In genomic region chr21:42235593-42235992, GRCh38 we compare ENCODE assay signal across 10 cellular contexts. TPM values are rescaled to one million over a fixed set of nuclear protein-coding genes. Genes with fewer than 3 reads are reported as not detected.
DNase-seq lines count a peak whose midpoint lies in the region; ATAC-seq and TF ChIP-seq lines count a peak whose summit lies in the region.
"Had no signal": no experiment of that assay in that cellular context is flagged by ENCODE, and none has a peak within 500 bp of the region (broad histone marks: within the 10 kb centered on the region; RNA-seq: fewer than 3 reads in every experiment).

No MANE protein-coding gene starts in this region.

- H3K36me3 Mint-ChIP-seq in stimulated activated naive CD8-positive, alpha-beta T cell treated with anti-CD3 and anti-CD28 coated beads, Interleukin-15, Interleukin-2, amounts not matched to agents 100 ng/mL and 50 ng/mL, for 24 hours (ENCODE audit: low read depth): no peaks in the 10 kb centered on the region
- H3K36me3 Mint-ChIP-seq in brain: no peaks in the 10 kb centered on the region
- H3K36me3 Mint-ChIP-seq in naive thymus-derived CD4-positive, alpha-beta T cell: peaks cover 0 to 13% (median 0%) of the 10 kb centered on the region in 5 donors

- intact Hi-C loops in naive thymus-derived CD4-positive, alpha-beta T cell (cut with micrococcal nuclease): loop anchor here in 1 of 2 donors (2.0 to 10.0 kb wide), 5 partner anchors 73 to 811 kb away; partner anchors contain the start of genes MX1 and PKNOX1

- H3K9me3 ChIP-seq in naive thymus-derived CD4-positive, alpha-beta T cell (ENCODE audit: control insufficient read depth in 2 of 3, low read length in 3 of 3): no peaks in the 10 kb centered on the region

- TF ChIP-seq CTCF in brain (conservative IDR thresholded peaks at IDR 0.05): no peak

- H3K4me1 ChIP-seq in naive thymus-derived CD4-positive, alpha-beta T cell (ENCODE audit: control insufficient read depth in 2 of 2, insufficient read depth in 2 of 2, low read length in 2 of 2): peaks cover 84 to 85% of the 10 kb centered on the region in 2 donors

- POLR2A ChIA-PET in naive thymus-derived CD4-positive, alpha-beta T cell (lab: Charles Lee): interaction anchor here (0.6 to 3.6 kb wide), 3 partner anchors 16 to 656 kb away, joined by 3 to 30 read pairs (median 4); partner anchors contain the start of gene ABCG1

- no peaks in the 10 kb centered on the region for H3K27me3 Mint-ChIP-seq in stimulated activated naive CD8-positive, alpha-beta T cell treated with anti-CD3 and anti-CD28 coated beads, Interleukin-15, Interleukin-2, amounts not matched to agents 100 ng/mL and 50 ng/mL, for 24 hours
- no peaks in the 10 kb centered on the region for H3K27me3 Mint-ChIP-seq in brain
- no peaks in the 10 kb centered on the region for H3K27me3 Mint-ChIP-seq in naive thymus-derived CD4-positive, alpha-beta T cell

- H3K4me1 Mint-ChIP-seq in stimulated activated naive CD8-positive, alpha-beta T cell treated with anti-CD3 and anti-CD28 coated beads, Interleukin-15, Interleukin-2, amounts not matched to agents 100 ng/mL and 50 ng/mL, for 24 hours (ENCODE audit: low read depth): peaks cover 79% of the 10 kb centered on the region
- peaks cover 84% of the 10 kb centered on the region for H3K4me1 Mint-ChIP-seq in brain
- peaks cover 64 to 93% (median 85%) of the 10 kb centered on the region in 7 donors for H3K4me1 Mint-ChIP-seq in naive thymus-derived CD4-positive, alpha-beta T cell

- no peak for DNase-seq in stimulated activated naive CD8-positive, alpha-beta T cell treated with anti-CD3 and anti-CD28 coated beads, Interleukin-15, Interleukin-2, amounts not matched to agents 100 U/mL and 50 U/mL, for 24 hours
- DNase-seq in naive thymus-derived CD4-positive, alpha-beta T cell: peak in 4 of 9 donors; percentile 12 to 32 (median 22)
- no peak for DNase-seq in DMS 273 (lab: John Stamatoyannopoulos, UW; ENCODE audit: unreplicated experiment)
- DNase-seq in glomerular visceral epithelial cell (ENCODE audit: extremely low spot score): no peak
- DNase-seq: HFFc6, NCI-H2171 treated with DMSO at 0.1 percent for 48 hours had no signal

- H3K36me3 ChIP-seq in naive thymus-derived CD4-positive, alpha-beta T cell (ENCODE audit: control insufficient read depth in 2 of 3, insufficient read depth in 3 of 3, low read length in 3 of 3): no peaks in the 10 kb centered on the region

- peak overlapping the region; percentile 39 for H3K4me3 Mint-ChIP-seq in stimulated activated naive CD8-positive, alpha-beta T cell treated with anti-CD3 and anti-CD28 coated beads, Interleukin-15, Interleukin-2, amounts not matched to agents 100 ng/mL and 50 ng/mL, for 24 hours
- H3K4me3 Mint-ChIP-seq in brain: peak overlapping the region; percentile 72 to 79 (median 77)
- H3K4me3 Mint-ChIP-seq in naive thymus-derived CD4-positive, alpha-beta T cell: peak overlapping the region; percentile 61 to 86 (median 78)
- H3K4me3 Mint-ChIP-seq: HFFc6 had no signal

- H3K27ac Mint-ChIP-seq in stimulated activated naive CD8-positive, alpha-beta T cell treated with anti-CD3 and anti-CD28 coated beads, Interleukin-15, Interleukin-2, amounts not matched to agents 100 ng/mL and 50 ng/mL, for 24 hours: peak overlapping the region; percentile 57
- H3K27ac Mint-ChIP-seq in brain: peak overlapping the region; percentile 64 to 95 (median 93)
- H3K27ac Mint-ChIP-seq in naive thymus-derived CD4-positive, alpha-beta T cell: peak overlapping the region; percentile 75 to 99 (median 86)
- H3K27ac Mint-ChIP-seq: HFFc6 had no signal

- no peaks in the 10 kb centered on the region for H3K27me3 ChIP-seq in naive thymus-derived CD4-positive, alpha-beta T cell (ENCODE audit: control insufficient read depth in 2 of 2, insufficient read depth in 2 of 2, low read length in 2 of 2)

- CTCF ChIA-PET in naive thymus-derived CD4-positive, alpha-beta T cell (lab: Charles Lee): interaction anchor here (5.8 kb wide), 1 partner anchor 23 kb away, joined by 39 read pairs; no protein-coding TSS in a partner anchor

- H3K9me3 Mint-ChIP-seq in stimulated activated naive CD8-positive, alpha-beta T cell treated with anti-CD3 and anti-CD28 coated beads, Interleukin-15, Interleukin-2, amounts not matched to agents 100 ng/mL and 50 ng/mL, for 24 hours: no peaks in the 10 kb centered on the region
- no peaks in the 10 kb centered on the region for H3K9me3 Mint-ChIP-seq in brain
- H3K9me3 Mint-ChIP-seq in naive thymus-derived CD4-positive, alpha-beta T cell: peaks cover 0 to 2% (median 0%) of the 10 kb centered on the region in 11 donors
- H3K9me3 Mint-ChIP-seq: HFFc6 had no signal

- ATAC-seq in stimulated activated naive CD8-positive, alpha-beta T cell treated with anti-CD3 and anti-CD28 coated beads, Interleukin-15, Interleukin-2, amounts not matched to agents 100 U/mL and 50 U/mL, for 24 hours: no peak
- no peak for ATAC-seq in naive thymus-derived CD4-positive, alpha-beta T cell
- ATAC-seq in HG02642 (IDR thresholded peaks at IDR 0.05; ENCODE audit: poor library complexity, unreplicated experiment): no peak
- no peak for ATAC-seq in GM21528 (IDR thresholded peaks at IDR 0.05; ENCODE audit: low FRiP score, unreplicated experiment)

- no peak overlapping the region for H3K4me3 ChIP-seq in naive thymus-derived CD4-positive, alpha-beta T cell (ENCODE audit: low read length)

- peak overlapping the region; percentile 84 for H3K27ac ChIP-seq in naive thymus-derived CD4-positive, alpha-beta T cell (ENCODE audit: low read depth, low read length)

RNA-seq across cellular contexts. Expression of gene ABCG1, which starts 16.7 kb away (rescaled TPM):
- 31.4 TPM for polyA plus RNA-seq in brain (ENCODE audit: insufficient read depth, low read depth, low replicate concordance)
- total RNA-seq in naive thymus-derived CD4-positive, alpha-beta T cell: 10 to 100 TPM in 3 of 5 experiments, under 1 TPM in 2; 0.67 to 49.7 (median 17.0) TPM
- 10 to 100 TPM; 11.1 to 25.3 TPM for polyA plus RNA-seq in naive thymus-derived CD4-positive, alpha-beta T cell
- total RNA-seq: HFFc6 had no signal
